8 cellular contexts compared by ENCODE assay signal in the genomic region with DNA sequence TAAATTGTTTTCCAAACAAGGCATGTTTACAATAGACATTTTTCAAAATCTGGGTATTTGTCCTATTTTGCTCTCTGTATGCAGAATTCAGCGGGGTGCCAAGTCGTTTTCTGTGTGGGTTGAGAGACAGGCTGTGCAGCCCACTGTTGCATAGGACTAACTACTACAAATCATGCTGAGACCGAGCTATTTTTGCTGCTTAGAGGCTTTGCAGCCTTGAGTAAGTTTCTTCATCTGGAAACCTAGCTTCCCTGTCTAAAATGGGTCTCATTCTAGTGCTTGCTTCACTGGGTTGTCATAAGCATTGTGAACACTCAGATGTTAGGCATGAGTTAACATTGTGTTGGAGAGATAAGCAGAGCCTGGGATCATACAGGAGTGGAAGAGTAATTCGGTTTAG. TPM values are rescaled to one million over a fixed set of nuclear protein-coding genes. Genes with fewer than 3 reads are reported as not detected.
DNase-seq lines count a peak whose midpoint lies in the region; ATAC-seq and TF ChIP-seq lines count a peak whose summit lies in the region.

No MANE protein-coding gene starts in this region.

- WGBS in aorta, 2 donors: 12 to 16% methylated on average over 4 of the region's 4 CpGs

- intact Hi-C loops in Calu3 (cut with micrococcal nuclease; ENCODE audit: unreplicated experiment) (no loop called here), aorta (cut with DNase I) (no loop called here)

- H3K27me3 ChIP-seq in muscle layer of duodenum (ENCODE audit: low read depth, low read length) (no peaks in the 10 kb centered on the region), aorta (ENCODE audit: control insufficient read depth in 1 of 2, insufficient read depth in 2 of 2, low read length in 1 of 2) (no peaks in the 10 kb centered on the region)

- no peak for ATAC-seq in central memory CD8-positive, alpha-beta T cell (replicated peaks; ENCODE audit: extremely low read depth, poor library complexity, severe bottlenecking)
- no peak for ATAC-seq in aorta (ENCODE audit: low FRiP score)

- peak overlapping the region; percentile 79 for H3K27ac Mint-ChIP-seq in Calu3 (ENCODE audit: unreplicated experiment)
- peak overlapping the region; percentile 89 for H3K27ac Mint-ChIP-seq in central memory CD8-positive, alpha-beta T cell (ENCODE audit: low read depth)

- CTCF ChIA-PET in Calu3 (lab: Charles Lee): no interaction called here

- H3K4me3 Mint-ChIP-seq in Calu3 (ENCODE audit: low read depth, unreplicated experiment): peak overlapping the region; percentile 75
- H3K4me3 Mint-ChIP-seq in central memory CD8-positive, alpha-beta T cell: peak overlapping the region; percentile 83

- peak overlapping the region; percentile 75 to 79 for H3K4me3 ChIP-seq in muscle layer of duodenum (ENCODE audit: low read depth in 1 of 2, low read length in 2 of 2)
- H3K4me3 ChIP-seq in aorta (ENCODE audit: low read length in 2 of 2): no peak overlapping the region

- H3K27ac ChIP-seq in muscle layer of duodenum (ENCODE audit: low read length): peak overlapping the region; percentile 64
- no peak overlapping the region for H3K27ac ChIP-seq in aorta (ENCODE audit: low read depth in 1 of 2, low read length in 2 of 2)

- H3K9me3 ChIP-seq in muscle layer of duodenum (ENCODE audit: control insufficient read depth in 1 of 2, low read length in 2 of 2) (no peaks in the 10 kb centered on the region), aorta (ENCODE audit: control insufficient read depth, low read length) (no peaks in the 10 kb centered on the region)

- peaks cover 25% of the 10 kb centered on the region for H3K36me3 Mint-ChIP-seq in Calu3 (ENCODE audit: insufficient read depth, unreplicated experiment)
- peaks cover 4% of the 10 kb centered on the region for H3K36me3 Mint-ChIP-seq in central memory CD8-positive, alpha-beta T cell (ENCODE audit: insufficient read depth)

- no peak for TF ChIP-seq CTCF in Calu3 (IDR thresholded peaks at IDR 0.05; ENCODE audit: unreplicated experiment)

- no TSS peak for BruUV-seq in Calu3 (replicated peaks; lab: Mats Ljungman, UMichigan)

- no peaks in the 10 kb centered on the region for H3K4me1 Mint-ChIP-seq in Calu3 (ENCODE audit: low read depth, unreplicated experiment)
- H3K4me1 Mint-ChIP-seq in central memory CD8-positive, alpha-beta T cell: peaks cover 43% of the 10 kb centered on the region

- no peaks in the 10 kb centered on the region for H3K27me3 Mint-ChIP-seq in Calu3 (ENCODE audit: unreplicated experiment)
- H3K27me3 Mint-ChIP-seq in central memory CD8-positive, alpha-beta T cell: no peaks in the 10 kb centered on the region

- H3K9me3 Mint-ChIP-seq in Calu3 (ENCODE audit: low read depth, unreplicated experiment): no peaks in the 10 kb centered on the region
- no peaks in the 10 kb centered on the region for H3K9me3 Mint-ChIP-seq in central memory CD8-positive, alpha-beta T cell

- H3K36me3 ChIP-seq in muscle layer of duodenum (ENCODE audit: control insufficient read depth in 1 of 2, insufficient read depth in 2 of 2, low read length in 2 of 2): no peaks in the 10 kb centered on the region
- no peaks in the 10 kb centered on the region for H3K36me3 ChIP-seq in aorta (ENCODE audit: control insufficient read depth in 1 of 2, insufficient read depth in 2 of 2, low read length in 1 of 2)

- peaks cover 5 to 19% of the 10 kb centered on the region in 2 donors for H3K4me1 ChIP-seq in muscle layer of duodenum (ENCODE audit: control insufficient read depth in 1 of 2, insufficient read depth in 2 of 2, low read length in 2 of 2)
- no peaks in the 10 kb centered on the region for H3K4me1 ChIP-seq in aorta (ENCODE audit: control insufficient read depth in 1 of 2, insufficient read depth in 2 of 2, low read length in 2 of 2)

- DNase-seq in Calu3 (no peak), NAMALWA (ENCODE audit: low spot score) (peak; percentile 29), aorta (no peak), NCI-H187 treated with DMSO at 0.1 percent for 48 hours (lab: John Stamatoyannopoulos, UW) (no peak), CD1c-positive myeloid dendritic cell (ENCODE audit: extremely low spot score) (no peak)
- DNase-seq in central memory CD8-positive, alpha-beta T cell (ENCODE audit: low spot score in 2 of 2): no peak
- DNase-seq in stimulated activated naive CD4-positive, alpha-beta T cell (lab: John Stamatoyannopoulos, UW): no peak

RNA-seq across cellular contexts. Expression of gene PRPSAP2, which starts 1.3 kb away (rescaled TPM):
- total RNA-seq in Calu3 (2022) (24.6 and 33.0 TPM in 2 replicates), aorta (10 to 100 TPM; 20.6 to 31.8 TPM)
- 10 to 100 TPM; 17.6 to 18.7 TPM for polyA plus RNA-seq in aorta

Comparison
In these comparisons a context has a peak if more than half of its experiments do, and no peak if none do; other contexts are left out.
1. H3K4me3 ChIP-seq: peak in muscle layer of duodenum (2 of 2); none in aorta (0 of 2).